Comparison of ENCODE assay signal across 19 cellular contexts in genomic region chr12:112848972-112849371, GRCh38. TPM values are rescaled to one million over a fixed set of nuclear protein-coding genes. Genes with fewer than 3 reads are reported as not detected.
A peak's percentile ranks its signal among the peaks of the same experiment; 100 is the strongest.
DNase-seq lines count a peak whose midpoint lies in the region; ATAC-seq and TF ChIP-seq lines count a peak whose summit lies in the region.
"Had no signal": no experiment of that assay in that cellular context is flagged by ENCODE, and none has a peak within 500 bp of the region (broad histone marks: within the 10 kb centered on the region; RNA-seq: fewer than 3 reads in every experiment).

No MANE protein-coding gene starts in this region.

- ATAC-seq in WTC11 = no peak
- ATAC-seq: T-helper 17 cell had no signal

- peaks cover 28% of the 10 kb centered on the region for H3K4me1 ChIP-seq in A673 (ENCODE audit: insufficient read depth, low read length, poor library complexity, severe bottlenecking)

- H3K9me3 Mint-ChIP-seq in glutamatergic neuron (ENCODE audit: unreplicated experiment) (peaks cover 5% of the 10 kb centered on the region), WTC11 (peaks cover 4% of the 10 kb centered on the region)
- no peaks in the 10 kb centered on the region for H3K9me3 Mint-ChIP-seq in activated CD4-positive, alpha-beta memory T cell treated with anti-CD3 and anti-CD28 coated beads for 36 hours

- no peaks in the 10 kb centered on the region for H3K9me3 ChIP-seq in A673 (ENCODE audit: low read depth, low read length, poor library complexity, severe bottlenecking)

- no peak overlapping the region for H3K27ac Mint-ChIP-seq in glutamatergic neuron (ENCODE audit: unreplicated experiment)
- no peak overlapping the region for H3K27ac Mint-ChIP-seq in WTC11
- H3K27ac Mint-ChIP-seq in activated CD4-positive, alpha-beta memory T cell treated with anti-CD3 and anti-CD28 coated beads for 36 hours = no peak overlapping the region
- H3K27ac Mint-ChIP-seq: B cell, T-helper 17 cell had no signal

- intact Hi-C loops in A673 (cut with micrococcal nuclease; ENCODE audit: unreplicated experiment) = no loop called here
- intact Hi-C loops in activated CD4-positive, alpha-beta memory T cell treated with anti-CD3 and anti-CD28 coated beads for 36 hours (cut with micrococcal nuclease) = no loop called here

- BruUV-seq in A673 (replicated peaks; lab: Mats Ljungman, UMichigan) = no TSS peak

- POLR2A ChIA-PET in A673 (lab: Charles Lee; ENCODE audit: low non-redundant PET) = no interaction called here
- POLR2A ChIA-PET in WTC11 (lab: Charles Lee) = no interaction called here
- POLR2A ChIA-PET in activated CD4-positive, alpha-beta memory T cell treated with anti-CD3 and anti-CD28 coated beads for 36 hours (lab: Charles Lee) = interaction anchor here (0.5 kb wide), 1 partner anchor 863 kb away, joined by 3 read pairs; no protein-coding TSS in a partner anchor

- H3K36me3 Mint-ChIP-seq in glutamatergic neuron (ENCODE audit: unreplicated experiment) = no peaks in the 10 kb centered on the region
- no peaks in the 10 kb centered on the region for H3K36me3 Mint-ChIP-seq in WTC11
- no peaks in the 10 kb centered on the region for H3K36me3 Mint-ChIP-seq in activated CD4-positive, alpha-beta memory T cell treated with anti-CD3 and anti-CD28 coated beads for 36 hours
- H3K36me3 Mint-ChIP-seq: CD4-positive, CD25-positive, alpha-beta regulatory T cell had no signal

- TF ChIP-seq CTCF in A673 (conservative IDR thresholded peaks at IDR 0.05; ENCODE audit: low read depth, low read length) = no peak
- TF ChIP-seq CTCF in glutamatergic neuron (IDR thresholded peaks at IDR 0.05; ENCODE audit: partially characterized antibody, unreplicated experiment) = no peak
- no peak for TF ChIP-seq CTCF in WTC11 (IDR thresholded peaks at IDR 0.05)

- H3K4me3 ChIP-seq in A673 (ENCODE audit: low read depth, low read length, poor library complexity, severe bottlenecking) = no peak overlapping the region

- CTCF ChIA-PET in A673 (lab: Charles Lee) (no interaction called here), WTC11 (lab: Charles Lee) (no interaction called here)
- CTCF ChIA-PET in activated CD4-positive, alpha-beta memory T cell treated with anti-CD3 and anti-CD28 coated beads for 36 hours (lab: Charles Lee) = no interaction called here

- H3K4me3 Mint-ChIP-seq in glutamatergic neuron (ENCODE audit: unreplicated experiment) (peak overlapping the region; percentile 10), WTC11 (no peak overlapping the region)
- no peak overlapping the region for H3K4me3 Mint-ChIP-seq in activated CD4-positive, alpha-beta memory T cell treated with anti-CD3 and anti-CD28 coated beads for 36 hours
- H3K4me3 Mint-ChIP-seq: B cell; CD4-positive, CD25-positive, alpha-beta regulatory T cell; T-helper 17 cell had no signal

- H3K36me3 ChIP-seq in A673 (ENCODE audit: insufficient read depth, low read length, poor library complexity, severe bottlenecking) = no peaks in the 10 kb centered on the region

- H3K27me3 ChIP-seq in A673 (replicated peaks; ENCODE audit: insufficient read depth, low read depth, low read length, poor library complexity) = no peaks in the 10 kb centered on the region

- H3K27ac ChIP-seq in A673 (ENCODE audit: low read depth, low read length, poor library complexity, severe bottlenecking) (no peak overlapping the region), caudate nucleus (ENCODE audit: low read depth, low read length) (no peak overlapping the region)
- H3K27ac ChIP-seq: HL-60 had no signal

- DNase-seq in A673 (ENCODE audit: low spot score) (peak; percentile 60), COR-L47 (lab: John Stamatoyannopoulos, UW) (peak; percentile 85), NCI-H748 (lab: John Stamatoyannopoulos, UW; ENCODE audit: unreplicated experiment) (peak; percentile 78), glutamatergic neuron (no peak), WTC11 (ENCODE audit: low spot score) (no peak), caudate nucleus (lab: John Stamatoyannopoulos, UW) (no peak), medulla oblongata (ENCODE audit: extremely low spot score) (no peak)
- no peak for DNase-seq in activated CD4-positive, alpha-beta memory T cell treated with anti-CD3 and anti-CD28 coated beads for 36 hours
- DNase-seq: CD4-positive, CD25-positive, alpha-beta regulatory T cell; H7; NCI-H1417 treated with DMSO at 0.1 percent for 48 hours; NCI-H2081 treated with DMSO at 0.1 percent for 48 hours; NCI-H510A; OCI-M1; RPMI8226; SIG-M5; T-helper 17 cell had no signal

- H3K4me1 Mint-ChIP-seq in glutamatergic neuron (ENCODE audit: low read depth, unreplicated experiment) = peaks cover 12% of the 10 kb centered on the region
- peaks cover 19% of the 10 kb centered on the region for H3K4me1 Mint-ChIP-seq in WTC11
- H3K4me1 Mint-ChIP-seq in activated CD4-positive, alpha-beta memory T cell treated with anti-CD3 and anti-CD28 coated beads for 36 hours (ENCODE audit: low read depth) = no peaks in the 10 kb centered on the region
- H3K4me1 Mint-ChIP-seq: B cell; CD4-positive, CD25-positive, alpha-beta regulatory T cell; T-helper 17 cell had no signal

- peaks cover 5% of the 10 kb centered on the region for H3K27me3 Mint-ChIP-seq in glutamatergic neuron (ENCODE audit: unreplicated experiment)
- H3K27me3 Mint-ChIP-seq in WTC11 (ENCODE audit: low read depth) = peaks cover 9% of the 10 kb centered on the region
- peaks cover 13% of the 10 kb centered on the region for H3K27me3 Mint-ChIP-seq in activated CD4-positive, alpha-beta memory T cell treated with anti-CD3 and anti-CD28 coated beads for 36 hours

TF ChIP-seq in WTC11, 78 proteins besides CTCF, POLR2A, EP300 and RAD21 (continues in another document):
- TF ChIP-seq PRDM15 (CRISPR knock-in tag; IDR thresholded peaks at IDR 0.05) = no peak
- no peak for TF ChIP-seq SMAD4 (CRISPR knock-in tag; IDR thresholded peaks at IDR 0.05)
- no peak for TF ChIP-seq MYBL2 (CRISPR knock-in tag; IDR thresholded peaks at IDR 0.05)
- no peak for TF ChIP-seq CREB1 (CRISPR knock-in tag; IDR thresholded peaks at IDR 0.05)
- TF ChIP-seq E2F5 (CRISPR knock-in tag; IDR thresholded peaks at IDR 0.05) = no peak

RNA-seq across cellular contexts. Expression of gene RPH3A, which starts 57.4 kb away (rescaled TPM):
- total RNA-seq in A673 (2021) (0.90 and 1.3 TPM in 2 replicates), glutamatergic neuron (ENCODE audit: unreplicated experiment) (not detected), WTC11 (2021) (0.07 to 0.11 TPM (median 0.09 TPM) in 3 replicates)
- not detected for total RNA-seq in activated CD4-positive, alpha-beta memory T cell treated with anti-CD3 and anti-CD28 coated beads for 36 hours
- total RNA-seq: B cell; CD4-positive, CD25-positive, alpha-beta regulatory T cell; H7 had no signal

RNA-seq across cellular contexts. Expression of gene OAS1, which starts 57.8 kb away (rescaled TPM):
- 12.4 and 15.6 TPM in 2 replicates for total RNA-seq in A673 (2021)
- total RNA-seq in glutamatergic neuron (ENCODE audit: unreplicated experiment) = not detected
- 0.24 to 0.30 TPM (median 0.27 TPM) in 3 replicates for total RNA-seq in WTC11 (2021)
- 10 to 100 TPM; 46.0 to 49.1 TPM for total RNA-seq in activated CD4-positive, alpha-beta memory T cell treated with anti-CD3 and anti-CD28 coated beads for 36 hours

Comparison
In these comparisons a context has a peak if more than half of its experiments do, and no peak if none do; other contexts are left out.
1. DNase-seq: peak in A673 (single experiment), COR-L47 (single experiment) and NCI-H748 (single experiment); none in glutamatergic neuron (single experiment), WTC11 (single experiment), caudate nucleus (0 of 61), activated CD4-positive, alpha-beta memory T cell treated with anti-CD3 and anti-CD28 coated beads for 36 hours (single experiment) and medulla oblongata (single experiment).
2. RNA of gene OAS1, which starts 57.8 kb away (total RNA-seq): 46.0 to 49.1 TPM in activated CD4-positive, alpha-beta memory T cell treated with anti-CD3 and anti-CD28 coated beads for 36 hours and 12.4 to 15.6 TPM in A673; 0.24 to 0.30 TPM in WTC11 and not detected in glutamatergic neuron (single experiment); every median in the first group is over 10 times any median in the second.